In the genomic region with DNA sequence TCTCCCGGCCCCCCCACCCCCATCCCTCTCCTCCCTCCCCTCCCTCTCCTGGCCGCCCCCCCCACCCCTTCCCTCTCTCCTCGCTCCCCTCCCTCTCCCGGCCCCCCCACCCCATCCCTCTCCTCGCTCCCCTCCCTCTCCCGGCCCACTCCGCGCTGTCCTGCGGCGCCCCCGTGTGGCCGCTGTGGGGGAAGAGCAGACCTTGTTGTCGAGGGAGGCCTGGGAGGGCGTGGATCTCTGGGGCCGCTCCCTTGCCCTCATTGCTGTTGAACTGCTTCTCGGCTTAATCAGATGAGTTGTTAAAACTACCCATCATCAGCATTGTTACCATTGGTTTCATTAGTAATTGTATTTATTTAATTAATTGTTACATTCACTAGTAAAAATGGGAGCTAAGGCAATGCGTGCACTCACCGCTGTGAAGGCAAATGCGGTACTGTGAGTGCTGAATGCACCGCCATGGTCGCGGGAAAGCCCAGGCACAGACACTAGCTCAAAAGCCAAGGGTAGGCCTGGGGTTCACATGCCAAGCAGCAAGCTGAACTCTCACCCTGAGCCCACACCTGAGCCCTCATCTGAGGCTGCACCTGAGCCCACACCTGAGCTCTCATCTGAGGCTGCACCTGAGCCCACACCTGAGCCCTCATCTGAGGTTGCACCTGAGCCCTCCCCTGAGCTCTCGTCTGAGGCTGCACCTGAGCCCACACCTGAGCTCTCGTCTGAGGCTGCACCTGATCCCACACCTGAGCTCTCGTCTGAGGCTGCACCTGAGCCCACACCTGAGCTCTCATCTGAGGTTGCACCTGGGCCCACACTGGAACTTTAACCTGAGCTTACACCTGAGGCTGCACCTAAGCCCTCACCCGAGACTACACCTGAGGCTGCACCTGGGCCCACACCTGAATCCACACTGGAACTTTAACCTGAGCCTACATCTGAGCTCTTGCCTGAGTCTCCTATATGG, we compare ENCODE assay signal across 8 cellular contexts. TPM values are rescaled to one million over a fixed set of nuclear protein-coding genes. Genes with fewer than 3 reads are reported as not detected.
DNase-seq lines count a peak whose midpoint lies in the region; ATAC-seq and TF ChIP-seq lines count a peak whose summit lies in the region.

No MANE protein-coding gene starts in this region.

- no peak overlapping the region for H3K27ac ChIP-seq in Peyer's patch
- H3K27ac ChIP-seq in fibroblast of lung (ENCODE audit: insufficient read depth, low read length): no peak overlapping the region
- no peak overlapping the region for H3K27ac ChIP-seq in neuronal stem cell (replicated peaks; ENCODE audit: low read length)
- H3K27ac ChIP-seq in tibial nerve: no peak overlapping the region

- H2AK5ac ChIP-seq in neuronal stem cell (ENCODE audit: low read depth, low read length): peak overlapping the region; percentile 35

- no peak for TF ChIP-seq POLR2A in Peyer's patch (IDR thresholded peaks at IDR 0.05)
- TF ChIP-seq POLR2A in tibial nerve (IDR thresholded peaks at IDR 0.05): no peak

- H3K9me3 ChIP-seq in Peyer's patch (no peaks in the 10 kb centered on the region), fibroblast of lung (ENCODE audit: control insufficient read depth, insufficient read depth, low read depth, low read length) (no peaks in the 10 kb centered on the region), neuronal stem cell (replicated peaks in 1 of 2; ENCODE audit: control insufficient read depth in 2 of 2, insufficient read depth in 1 of 2, low read depth in 1 of 2, low read length in 2 of 2) (no peaks in the 10 kb centered on the region), tibial nerve (no peaks in the 10 kb centered on the region)

- no CpG with 5 or more reads among the region's 26 CpGs for WGBS in neuronal stem cell (ENCODE audit: extremely low coverage in 2 of 2, insufficient read length in 2 of 2, insufficient replicate concordance in 1 of 2), 2 donors
- WGBS in tibial nerve, 2 donors: 29 to 37% methylated on average over 15 to 22 of the region's 26 CpGs

- ATAC-seq in GM18868 (IDR thresholded peaks at IDR 0.05; ENCODE audit: unreplicated experiment): no peak

- DNase-seq in CD1c-positive myeloid dendritic cell (ENCODE audit: extremely low spot score) (peak; percentile 82), HT1080 (ENCODE audit: low read depth) (peak; percentile 49), Peyer's patch (peak; percentile 67 to 85 (median 80)), fibroblast of lung (ENCODE audit: low read depth in 2 of 2) (peak; percentile 56 to 70), neuronal stem cell (ENCODE audit: low spot score) (peak; percentile 72), tibial nerve (ENCODE audit: low spot score in 2 of 2) (peak; percentile 57 to 74)
- DNase-seq in activated T-cell treated with anti-CD3 and anti-CD28 coated beads, Interleukin-2, amount 50 U/mL, for 48 hours: peak; percentile 86 to 89

- H2BK15ac ChIP-seq in neuronal stem cell (ENCODE audit: low read length): peak overlapping the region; percentile 60

- H2AFZ ChIP-seq in fibroblast of lung (ENCODE audit: low read length) (no peak overlapping the region), neuronal stem cell (ENCODE audit: low read length) (no peak overlapping the region)

- peak overlapping the region; percentile 55 for H3K18ac ChIP-seq in neuronal stem cell (ENCODE audit: low read length)

- H3K36me3 ChIP-seq in Peyer's patch: no peaks in the 10 kb centered on the region
- no peaks in the 10 kb centered on the region for H3K36me3 ChIP-seq in fibroblast of lung (ENCODE audit: control insufficient read depth, insufficient read depth, low read length)
- no peaks in the 10 kb centered on the region for H3K36me3 ChIP-seq in neuronal stem cell (replicated peaks in 1 of 2; ENCODE audit: control insufficient read depth in 2 of 2, insufficient read depth in 2 of 2, low read length in 2 of 2)
- H3K36me3 ChIP-seq in tibial nerve: no peaks in the 10 kb centered on the region

- no peak overlapping the region for H4K91ac ChIP-seq in neuronal stem cell (ENCODE audit: low read depth, low read length, poor library complexity)

- no peaks in the 10 kb centered on the region for H3K27me3 ChIP-seq in Peyer's patch
- H3K27me3 ChIP-seq in fibroblast of lung (ENCODE audit: control insufficient read depth, insufficient read depth, low read length): no peaks in the 10 kb centered on the region
- no peaks in the 10 kb centered on the region for H3K27me3 ChIP-seq in neuronal stem cell (ENCODE audit: control insufficient read depth in 3 of 3, insufficient read depth in 3 of 3, low read depth in 1 of 3, low read length in 3 of 3)
- no peaks in the 10 kb centered on the region for H3K27me3 ChIP-seq in tibial nerve

- peak overlapping the region; percentile 56 for H3K23ac ChIP-seq in neuronal stem cell (ENCODE audit: low read depth, low read length, poor library complexity)

- H3K14ac ChIP-seq in neuronal stem cell (ENCODE audit: low read length): no peak overlapping the region

- H2BK12ac ChIP-seq in neuronal stem cell (ENCODE audit: low read length): no peak overlapping the region

- no peaks in the 10 kb centered on the region for H4K20me1 ChIP-seq in fibroblast of lung (ENCODE audit: control insufficient read depth, extremely low read depth, insufficient read depth, low read length)

- H3K9ac ChIP-seq in fibroblast of lung (ENCODE audit: insufficient read depth, low read length): no peak overlapping the region
- no peak overlapping the region for H3K9ac ChIP-seq in neuronal stem cell (ENCODE audit: low read depth, low read length, poor library complexity)

- H3K4ac ChIP-seq in neuronal stem cell (ENCODE audit: low read length): no peak overlapping the region

- no peak overlapping the region for H2BK120ac ChIP-seq in neuronal stem cell (ENCODE audit: low read depth, low read length)

- H3K4me3 ChIP-seq in Peyer's patch (no peak overlapping the region), fibroblast of lung (replicated peaks in 1 of 4; ENCODE audit: control extremely low read depth in 1 of 4, insufficient read depth in 1 of 4, low read depth in 3 of 4, low read length in 4 of 4) (no peak overlapping the region), neuronal stem cell (ENCODE audit: low read length in 2 of 2) (no peak overlapping the region), tibial nerve (no peak overlapping the region)

- H3K4me1 ChIP-seq in Peyer's patch (peaks cover 0 to 19% (median 11%) of the 10 kb centered on the region in 4 donors), fibroblast of lung (ENCODE audit: control insufficient read depth, extremely low read depth, insufficient read depth, low read length) (peaks cover 13% of the 10 kb centered on the region), neuronal stem cell (ENCODE audit: control insufficient read depth in 2 of 2, insufficient read depth in 1 of 2, low read depth in 1 of 2, low read length in 2 of 2) (peaks cover 2 to 12% of the 10 kb centered on the region in 2 donors), tibial nerve (peaks cover 0 to 30% (median 8%) of the 10 kb centered on the region in 4 donors)

- H3K4me2 ChIP-seq in fibroblast of lung (ENCODE audit: extremely low read depth, insufficient read depth, low read length) (no peak overlapping the region), neuronal stem cell (ENCODE audit: insufficient read depth, low read length, poor library complexity, severe bottlenecking) (no peak overlapping the region)

- no peak for TF ChIP-seq EP300 in tibial nerve (IDR thresholded peaks at IDR 0.05)

- TF ChIP-seq CTCF in Peyer's patch (IDR thresholded peaks at IDR 0.05) (peak; percentile 61 to 73 (median 62)), fibroblast of lung (conservative IDR thresholded peaks at IDR 0.05 in 1 of 2, IDR thresholded peaks at IDR 0.05 in 1 of 2; ENCODE audit: low read depth in 1 of 2, low read length in 2 of 2) (peak; percentile 56 to 68), tibial nerve (IDR thresholded peaks at IDR 0.05) (peak; percentile 55 to 80 (median 74))

- no peaks in the 10 kb centered on the region for H3K79me2 ChIP-seq in fibroblast of lung (ENCODE audit: control insufficient read depth, insufficient read depth, low read length)

- H3K79me1 ChIP-seq in neuronal stem cell (ENCODE audit: low read depth, low read length): no peaks in the 10 kb centered on the region

- H2BK5ac ChIP-seq in neuronal stem cell (ENCODE audit: low read length): no peak overlapping the region

- H4K8ac ChIP-seq in neuronal stem cell (ENCODE audit: low read depth, low read length): no peak overlapping the region

RNA-seq across cellular contexts. Expression of gene RTP5, which starts 8.8 kb away (rescaled TPM):
- not detected in 2 replicates for total RNA-seq in HT1080 (2014; rRNA removed; shearing (Covaris generic))
- not detected in 2 replicates for polyA plus RNA-seq in HT1080 (2015; cell fraction: cytosol; rRNA removed)
- not detected in 2 replicates for polyA plus RNA-seq in HT1080 (2015; cell fraction: nucleus; rRNA removed)
- total RNA-seq in Peyer's patch: under 1 TPM in 1 of 4 donors, not detected in 3; 0.54 TPM
- total RNA-seq in fibroblast of lung: not detected in 2 replicates
- polyA plus RNA-seq in fibroblast of lung: not detected in 2 replicates
- not detected in 2 replicates for polyA plus RNA-seq in fibroblast of lung (2012)
- not detected in 2 replicates for polyA minus RNA-seq in fibroblast of lung (ENCODE audit: low replicate concordance)
- not detected for polyA plus RNA-seq in neuronal stem cell (2013, experiment 1 of 2)
- polyA plus RNA-seq in neuronal stem cell (2013, experiment 2 of 2): not detected
- total RNA-seq in tibial nerve: not detected

RNA-seq across cellular contexts. Expression of gene PDCD1, which starts 19.6 kb away (rescaled TPM):
- total RNA-seq in HT1080 (2014; rRNA removed; shearing (Covaris generic)): not detected in 2 replicates
- polyA plus RNA-seq in HT1080 (2015; cell fraction: cytosol; rRNA removed): not detected in 2 replicates
- polyA plus RNA-seq in HT1080 (2015; cell fraction: nucleus; rRNA removed): not detected in 2 replicates
- total RNA-seq in Peyer's patch (1 to 10 TPM in 2 of 4 donors, not detected in 2; 1.6 to 2.7 TPM), fibroblast of lung (not detected in 2 replicates), tibial nerve (under 1 TPM in 3 of 4 donors, not detected in 1; 0.22 to 0.60 (median 0.42) TPM)
- polyA plus RNA-seq in fibroblast of lung: not detected in 2 replicates
- not detected in 2 replicates for polyA plus RNA-seq in fibroblast of lung (2012)
- not detected in 2 replicates for polyA minus RNA-seq in fibroblast of lung (ENCODE audit: low replicate concordance)
- polyA plus RNA-seq in neuronal stem cell (2013, experiment 1 of 2): not detected
- polyA plus RNA-seq in neuronal stem cell (2013, experiment 2 of 2): not detected
